1 cellular context compared by ENCODE assay signal in genomic region chr3:51669241-51670052, GRCh38.
TF ChIP-seq lines count a peak whose summit lies in the region.

No MANE protein-coding gene starts in this region.

TF ChIP-seq in HepG2, 621 proteins besides CTCF, POLR2A, EP300 and RAD21 (continued from another document and continues in another):
- TF ChIP-seq UBTF (CRISPR knock-in tag; IDR thresholded peaks at IDR 0.05) (no peak), CBX1 (IDR thresholded peaks at IDR 0.05; ENCODE audit: low read depth) (no peak), ZNF17 (CRISPR knock-in tag; IDR thresholded peaks at IDR 0.05) (no peak), XRCC5 (optimal IDR thresholded peaks at IDR 0.05; ENCODE audit: low read length) (peak; percentile 95), CREM (IDR thresholded peaks at IDR 0.05) (no peak), CREM (CRISPR knock-in tag; IDR thresholded peaks at IDR 0.05) (no peak), NR0B2 (CRISPR knock-in tag; IDR thresholded peaks at IDR 0.05) (no peak), SPEN (CRISPR knock-in tag; IDR thresholded peaks at IDR 0.05; ENCODE audit: low read depth) (no peak; the same call in 1 of the 2 replicates), PRDM10 (CRISPR knock-in tag; IDR thresholded peaks at IDR 0.05; ENCODE audit: low read depth) (no peak), MIER3 (CRISPR knock-in tag; IDR thresholded peaks at IDR 0.05; ENCODE audit: borderline replicate concordance) (peak; percentile 48; the same call in 1 of the 2 replicates), ARHGAP35 (CRISPR knock-in tag; IDR thresholded peaks at IDR 0.05; ENCODE audit: borderline replicate concordance) (no peak), ZMYM2 (CRISPR knock-in tag; IDR thresholded peaks at IDR 0.05) (no peak), HDAC1 (CRISPR knock-in tag; IDR thresholded peaks at IDR 0.05) (no peak), ZNF672 (CRISPR knock-in tag; IDR thresholded peaks at IDR 0.05) (no peak), ZMYM3 (CRISPR knock-in tag; IDR thresholded peaks at IDR 0.05) (no peak), ZNF350 (CRISPR knock-in tag; IDR thresholded peaks at IDR 0.05; ENCODE audit: borderline replicate concordance, low read depth) (no peak), ARID4A (CRISPR knock-in tag; IDR thresholded peaks at IDR 0.05; ENCODE audit: borderline replicate concordance) (no peak), TCF7L2 (IDR thresholded peaks at IDR 0.05; ENCODE audit: low read depth, low read length) (no peak), ZC3H4 (CRISPR knock-in tag; IDR thresholded peaks at IDR 0.05; ENCODE audit: borderline replicate concordance) (no peak), FOXA1 (IDR thresholded peaks at IDR 0.05) (no peak), FOXA1 (CRISPR knock-in tag; IDR thresholded peaks at IDR 0.05) (0 out of 2 replicates have a peak, but pooled peaks have one; percentile 18), JARID2 (CRISPR knock-in tag; IDR thresholded peaks at IDR 0.05; ENCODE audit: insufficient replicate concordance) (no peak), ZNF143 (CRISPR knock-in tag; IDR thresholded peaks at IDR 0.05) (0 out of 2 replicates have a peak, but pooled peaks have one; percentile 27), ZBTB14 (CRISPR knock-in tag; IDR thresholded peaks at IDR 0.05) (0 out of 2 replicates have a peak, but pooled peaks have one; percentile 37), GABPA (IDR thresholded peaks at IDR 0.05; ENCODE audit: low read depth, low read length) (no peak), GABPA (CRISPR knock-in tag; IDR thresholded peaks at IDR 0.05; ENCODE audit: low read depth) (no peak), NFIC (IDR thresholded peaks at IDR 0.05; ENCODE audit: low read length) (no peak), KMT2A (CRISPR knock-in tag; IDR thresholded peaks at IDR 0.05) (no peak), HINFP (CRISPR knock-in tag; IDR thresholded peaks at IDR 0.05; ENCODE audit: low read depth) (no peak), HNRNPH1 (optimal IDR thresholded peaks at IDR 0.05; ENCODE audit: low read depth, low read length) (no peak), ELK4 (CRISPR knock-in tag; IDR thresholded peaks at IDR 0.05; ENCODE audit: borderline replicate concordance) (no peak), ZNF878 (CRISPR knock-in tag; IDR thresholded peaks at IDR 0.05) (no peak), ZNF232 (CRISPR knock-in tag; IDR thresholded peaks at IDR 0.05; ENCODE audit: borderline replicate concordance) (no peak), NFRKB (IDR thresholded peaks at IDR 0.05) (no peak), SOX5 (CRISPR knock-in tag; IDR thresholded peaks at IDR 0.05; ENCODE audit: borderline replicate concordance) (no peak), ZNF660 (CRISPR knock-in tag; IDR thresholded peaks at IDR 0.05; ENCODE audit: borderline replicate concordance, low read depth) (no peak), ZFY (CRISPR knock-in tag; IDR thresholded peaks at IDR 0.05) (peak; percentile 18; the same call in 1 of the 2 replicates), ZNF280D (CRISPR knock-in tag; IDR thresholded peaks at IDR 0.05) (no peak), TEF (CRISPR knock-in tag; IDR thresholded peaks at IDR 0.05) (no peak), GABPB1 (CRISPR knock-in tag; IDR thresholded peaks at IDR 0.05) (0 out of 2 replicates have a peak, but pooled peaks have one; percentile 17), ADNP (CRISPR knock-in tag; IDR thresholded peaks at IDR 0.05) (no peak), ARID3A (IDR thresholded peaks at IDR 0.05; ENCODE audit: low read depth, low read length) (no peak), ZNF296 (CRISPR knock-in tag; conservative IDR thresholded peaks at IDR 0.05) (no peak), ZBTB3 (CRISPR knock-in tag; IDR thresholded peaks at IDR 0.05; ENCODE audit: borderline replicate concordance, low read depth) (no peak)
